ENCODE assay signal across 9 cellular contexts in the genomic region with DNA sequence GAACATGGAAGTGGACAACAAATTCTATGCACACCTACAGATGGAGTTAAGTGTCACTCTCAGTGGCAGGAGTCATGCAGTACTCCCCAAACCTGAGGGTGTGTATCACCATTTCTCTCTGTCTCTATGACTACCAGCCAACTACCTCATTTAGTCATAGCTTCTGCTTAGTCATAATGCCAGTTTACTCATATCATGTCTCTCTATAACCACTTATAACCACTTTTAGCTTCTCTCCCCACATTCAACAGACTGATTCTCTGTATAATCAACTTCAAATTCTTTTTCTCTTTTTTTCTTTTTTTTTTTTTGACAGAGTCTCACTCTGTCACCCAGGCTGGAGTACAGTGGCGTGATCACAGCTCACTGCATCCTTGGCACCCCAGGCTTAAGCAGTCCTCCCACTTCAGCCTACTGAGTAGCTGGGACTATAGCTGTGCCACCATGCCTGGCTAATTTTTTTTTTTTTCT. TPM values are rescaled to one million over a fixed set of nuclear protein-coding genes. Genes with fewer than 3 reads are reported as not detected.
DNase-seq lines count a peak whose midpoint lies in the region; ATAC-seq and TF ChIP-seq lines count a peak whose summit lies in the region.
"Had no signal": no experiment of that assay in that cellular context is flagged by ENCODE, and none has a peak within 500 bp of the region (broad histone marks: within the 10 kb centered on the region; RNA-seq: fewer than 3 reads in every experiment).

No MANE protein-coding gene starts in this region.

- peak; percentile 77 for DNase-seq in activated effector memory CD4-positive, alpha-beta T cell treated with anti-CD3 and anti-CD28 coated beads, Interleukin-2, amount 50 U/mL, for 16 hours
- no peak for DNase-seq in activated effector memory CD4-positive, alpha-beta T cell treated with Interleukin-2 at 50 U/mL for 16 hours
- DNase-seq in NCI-H226 (peak; percentile 88), omental fat pad (ENCODE audit: low spot score) (no peak), body of pancreas (no peak), NCI-H345 treated with DMSO at 0.1 percent for 48 hours (lab: John Stamatoyannopoulos, UW; ENCODE audit: unreplicated experiment) (no peak)

- H3K9me3 ChIP-seq in body of pancreas: no peaks in the 10 kb centered on the region

- no peak for TF ChIP-seq POLR2A in body of pancreas (IDR thresholded peaks at IDR 0.05)

- no peak overlapping the region for H3K4me3 ChIP-seq in body of pancreas

- H3K9me3 Mint-ChIP-seq in activated naive CD8-positive, alpha-beta T cell (ENCODE audit: low read depth): no peaks in the 10 kb centered on the region

- no peak overlapping the region for H3K4me3 Mint-ChIP-seq in activated naive CD8-positive, alpha-beta T cell
- H3K4me3 Mint-ChIP-seq: brain had no signal

- peak overlapping the region; percentile 46 for H3K27ac Mint-ChIP-seq in activated naive CD8-positive, alpha-beta T cell
- H3K27ac Mint-ChIP-seq: brain had no signal

- intact Hi-C loops in body of pancreas (cut with DNase I): loop anchor here (5.0 kb wide), 1 partner anchor 412 kb away; no protein-coding TSS in a partner anchor

- H3K4me1 ChIP-seq in body of pancreas: no peaks in the 10 kb centered on the region

- no peaks in the 10 kb centered on the region for H3K27me3 Mint-ChIP-seq in activated naive CD8-positive, alpha-beta T cell
- H3K27me3 Mint-ChIP-seq: brain had no signal

- H3K36me3 ChIP-seq in body of pancreas (replicated peaks in 1 of 2; ENCODE audit: insufficient read depth in 1 of 2, low read depth in 2 of 2): no peaks in the 10 kb centered on the region

- no peaks in the 10 kb centered on the region for H3K36me3 Mint-ChIP-seq in activated naive CD8-positive, alpha-beta T cell
- H3K36me3 Mint-ChIP-seq: brain had no signal

- 94 to 100% methylated on average over 1 of the region's 1 CpG for WGBS in body of pancreas, 2 donors

- no peaks in the 10 kb centered on the region for H3K27me3 ChIP-seq in body of pancreas

- ATAC-seq in HG02852 (IDR thresholded peaks at IDR 0.05; ENCODE audit: unreplicated experiment) (peak; percentile 100), omental fat pad (ENCODE audit: low FRiP score) (peak; percentile 92), body of pancreas (no peak)

- peaks cover 9% of the 10 kb centered on the region for H3K4me1 Mint-ChIP-seq in activated naive CD8-positive, alpha-beta T cell (ENCODE audit: low read depth)

- no peak overlapping the region for H3K27ac ChIP-seq in body of pancreas

- no peak for TF ChIP-seq CTCF in omental fat pad (IDR thresholded peaks at IDR 0.05)
- no peak for TF ChIP-seq CTCF in body of pancreas (IDR thresholded peaks at IDR 0.05)

RNA-seq across cellular contexts. Expression of a gene that starts 13.8 kb away (rescaled TPM):
- total RNA-seq in omental fat pad (10 to 100 TPM; 26.2 to 48.8 (median 34.7) TPM), body of pancreas (10 to 100 TPM; 14.3 to 31.0 TPM)

RNA-seq across cellular contexts. Expression of a gene that starts 37.1 kb away (rescaled TPM):
- total RNA-seq in omental fat pad (10 to 100 TPM; 22.7 to 53.4 (median 27.9) TPM), body of pancreas (10 to 100 TPM in 1 of 2 donors, 1 to 10 TPM in 1; 5.3 to 22.8 TPM)

Comparison
In these comparisons a context has a peak if more than half of its experiments do, and no peak if none do; other contexts are left out.
1. DNase-seq: peak in activated effector memory CD4-positive, alpha-beta T cell treated with anti-CD3 and anti-CD28 coated beads, Interleukin-2, amount 50 U/mL, for 16 hours (single experiment) and NCI-H226 (single experiment); none in activated effector memory CD4-positive, alpha-beta T cell treated with Interleukin-2 at 50 U/mL for 16 hours (single experiment), omental fat pad (single experiment), body of pancreas (0 of 4) and NCI-H345 treated with DMSO at 0.1 percent for 48 hours (single experiment).